Comparison of ENCODE assay signal across 8 cellular contexts in the genomic region with DNA sequence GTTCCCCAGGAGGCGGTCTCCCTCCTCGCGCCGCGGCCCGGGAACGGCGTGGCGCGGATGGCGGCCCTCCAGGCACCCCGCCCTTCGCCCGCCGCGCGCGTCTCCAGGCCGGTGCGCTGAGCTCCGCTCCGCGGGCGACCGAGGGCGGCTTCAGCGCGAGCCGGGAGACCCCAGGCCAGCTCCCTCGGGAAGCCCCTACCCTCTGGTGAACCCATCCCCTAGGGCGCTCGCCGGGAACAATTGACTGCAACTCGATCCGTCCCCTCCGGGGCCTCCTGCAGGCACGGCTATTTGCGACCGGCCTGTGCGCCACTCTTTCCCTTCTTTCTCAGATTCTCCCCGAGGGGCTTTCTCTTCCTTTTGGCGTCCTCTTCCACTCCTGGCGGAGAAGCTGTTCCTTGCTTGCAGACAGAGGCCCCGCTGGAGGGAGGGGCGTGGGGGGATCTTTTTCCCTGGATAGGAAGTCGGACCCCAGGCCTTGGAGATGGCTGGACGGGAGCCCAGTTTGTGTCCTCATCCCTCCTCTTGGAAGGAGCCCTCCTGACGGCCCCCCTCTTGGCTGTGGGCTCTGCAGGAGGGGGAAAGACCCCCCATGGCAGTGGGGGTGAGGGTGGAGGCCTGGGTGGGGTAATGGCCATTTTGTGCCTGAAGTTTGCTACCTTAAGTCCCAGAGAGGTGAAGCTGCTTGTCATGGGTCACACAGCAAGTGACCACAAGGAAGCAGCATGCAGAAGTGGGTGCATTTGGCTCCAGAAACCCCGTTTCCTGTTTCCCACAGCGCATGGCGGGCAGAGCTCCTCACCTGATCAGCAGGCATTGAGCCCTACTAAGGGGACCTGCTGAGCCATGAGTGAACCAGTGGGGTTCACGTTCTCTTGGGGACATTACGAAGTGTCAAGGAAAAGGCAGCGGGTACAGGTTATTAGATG. TPM values are rescaled to one million over a fixed set of nuclear protein-coding genes. Genes with fewer than 3 reads are reported as not detected.
A peak's percentile ranks its signal among the peaks of the same experiment; 100 is the strongest.
DNase-seq lines count a peak whose midpoint lies in the region; ATAC-seq lines count a peak whose summit lies in the region.

No MANE protein-coding gene starts in this region.

- no peak overlapping the region for H4K5ac ChIP-seq in mesendoderm (ENCODE audit: low read length)

- ATAC-seq in HG03159 (IDR thresholded peaks at IDR 0.05; ENCODE audit: unreplicated experiment) = no peak
- no peak for ATAC-seq in HG02642 (IDR thresholded peaks at IDR 0.05; ENCODE audit: poor library complexity, unreplicated experiment)

- peaks cover 71% of the 10 kb centered on the region for H3K79me2 ChIP-seq in mesendoderm (ENCODE audit: control insufficient read depth, insufficient read depth, low read length)

- peak overlapping the region; percentile 70 for H3K23ac ChIP-seq in mesendoderm (ENCODE audit: low read length)

- H3K36me3 Mint-ChIP-seq in activated naive CD4-positive, alpha-beta T cell treated with anti-CD3 and anti-CD28 coated beads, Interleukin-2, amount 50 U/mL, for 24 hours = no peaks in the 10 kb centered on the region

- no peak overlapping the region for H4K8ac ChIP-seq in mesendoderm (ENCODE audit: low read depth, low read length)

- no peaks in the 10 kb centered on the region for H3K79me1 ChIP-seq in mesendoderm (ENCODE audit: low read length)

- peaks cover 10% of the 10 kb centered on the region for H3K27me3 Mint-ChIP-seq in activated naive CD4-positive, alpha-beta T cell treated with anti-CD3 and anti-CD28 coated beads, Interleukin-2, amount 50 U/mL, for 24 hours

- H3K4me1 Mint-ChIP-seq in activated naive CD4-positive, alpha-beta T cell treated with anti-CD3 and anti-CD28 coated beads, Interleukin-2, amount 50 U/mL, for 24 hours = peaks cover 23% of the 10 kb centered on the region

- H3K4ac ChIP-seq in mesendoderm (ENCODE audit: low read depth, low read length) = peak overlapping the region; percentile 93

- H3K4me2 ChIP-seq in mesendoderm (ENCODE audit: low read length) = peak overlapping the region; percentile 79

- H2BK120ac ChIP-seq in mesendoderm (ENCODE audit: low read depth, low read length) = peak overlapping the region; percentile 45

- peaks cover 12% of the 10 kb centered on the region for H3K36me3 ChIP-seq in mesendoderm (ENCODE audit: control insufficient read depth, insufficient read depth, low read length)
- H3K36me3 ChIP-seq in urinary bladder (ENCODE audit: insufficient read depth) = no peaks in the 10 kb centered on the region

- peak overlapping the region; percentile 72 for H3K27ac Mint-ChIP-seq in activated naive CD4-positive, alpha-beta T cell treated with anti-CD3 and anti-CD28 coated beads, Interleukin-2, amount 50 U/mL, for 24 hours

- H3K27me3 ChIP-seq in mesendoderm (ENCODE audit: insufficient read depth, low read length, poor library complexity) = no peaks in the 10 kb centered on the region

- peak overlapping the region; percentile 15 for H2AK5ac ChIP-seq in mesendoderm (ENCODE audit: low read length)

- peak overlapping the region; percentile 65 for H3K27ac ChIP-seq in cingulate gyrus (ENCODE audit: low read depth, low read length)
- peak overlapping the region; percentile 88 for H3K27ac ChIP-seq in mesendoderm (ENCODE audit: low read depth, low read length)
- H3K27ac ChIP-seq in urinary bladder (ENCODE audit: low read depth) = peak overlapping the region; percentile 77

- no peaks in the 10 kb centered on the region for H3K9me3 Mint-ChIP-seq in activated naive CD4-positive, alpha-beta T cell treated with anti-CD3 and anti-CD28 coated beads, Interleukin-2, amount 50 U/mL, for 24 hours

- H3K18ac ChIP-seq in mesendoderm (ENCODE audit: low read length) = peak overlapping the region; percentile 93

- no peak for DNase-seq in activated naive CD4-positive, alpha-beta T cell treated with Interleukin-2 at 50 U/mL for 16 hours
- DNase-seq in NCI-H69 (lab: John Stamatoyannopoulos, UW) (peak; percentile 88), mesendoderm (peak; percentile 59)

- H3K9ac ChIP-seq in mesendoderm (ENCODE audit: low read length) = peak overlapping the region; percentile 91

- peak overlapping the region; percentile 100 for H3K56ac ChIP-seq in mesendoderm (ENCODE audit: low read length)

- H3K4me3 ChIP-seq in mesendoderm (ENCODE audit: low read length) (peak overlapping the region; percentile 77), urinary bladder (ENCODE audit: low read depth, low read length) (peak overlapping the region; percentile 67)

- H2BK5ac ChIP-seq in mesendoderm (ENCODE audit: low read length) = peak overlapping the region; percentile 26

- peak overlapping the region; percentile 81 for H3K4me3 Mint-ChIP-seq in activated naive CD4-positive, alpha-beta T cell treated with anti-CD3 and anti-CD28 coated beads, Interleukin-2, amount 50 U/mL, for 24 hours

- H2BK15ac ChIP-seq in mesendoderm (replicated peaks; ENCODE audit: low read depth) = no peak overlapping the region

- H3K4me1 ChIP-seq in mesendoderm (ENCODE audit: control insufficient read depth, low read depth, low read length) (peaks cover 15% of the 10 kb centered on the region), urinary bladder (ENCODE audit: insufficient read depth) (peaks cover 3% of the 10 kb centered on the region)

- WGBS in mesendoderm (ENCODE audit: extremely low coverage, insufficient coverage, low lambda C conversion rate) = no CpG with 5 or more reads among the region's 54 CpGs
- 4% methylated on average over 54 of the region's 54 CpGs for WGBS in urinary bladder

RNA-seq across cellular contexts. Expression of a gene that starts 2.3 kb away (rescaled TPM):
- 429 TPM for polyA plus RNA-seq in mesendoderm (2013, experiment 1 of 2)
- polyA plus RNA-seq in mesendoderm (2013, experiment 2 of 2) = 421 TPM
- total RNA-seq in urinary bladder = 79.3 TPM
- 28.6 TPM for polyA plus RNA-seq in urinary bladder
